ENCODE assay signal across 16 cellular contexts in the genomic region with DNA sequence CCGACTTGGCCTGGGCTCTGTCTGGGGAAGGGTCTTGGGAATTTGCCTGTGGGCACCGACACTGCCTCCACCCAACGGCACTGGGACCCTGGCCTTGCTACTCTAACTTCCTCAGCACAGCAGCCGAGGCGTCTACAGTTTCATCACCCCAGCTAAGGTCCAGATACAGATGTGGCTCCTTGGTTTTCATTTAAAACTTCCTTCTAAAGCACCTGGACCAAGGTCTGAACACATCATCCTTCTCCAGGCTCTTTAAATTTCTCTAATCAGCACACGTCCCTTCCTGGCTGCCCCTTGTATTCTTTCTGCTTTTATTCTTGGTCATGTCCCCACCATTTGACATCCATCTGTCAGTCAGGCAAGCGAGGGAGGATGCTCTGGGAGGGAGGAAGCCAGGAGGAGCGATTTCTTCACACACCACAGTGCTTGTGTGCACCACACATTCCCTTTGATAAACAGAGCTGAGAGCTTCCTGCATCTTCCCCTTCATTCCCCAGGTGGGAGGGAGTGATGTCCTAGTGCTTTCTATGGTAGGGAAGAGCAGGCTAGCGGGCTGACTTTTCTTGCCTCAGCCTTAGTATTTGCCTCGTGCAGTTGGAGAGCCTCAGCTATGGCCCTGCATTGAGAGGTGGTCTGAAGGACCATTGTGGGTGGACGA. TPM values are rescaled to one million over a fixed set of nuclear protein-coding genes. Genes with fewer than 3 reads are reported as not detected.
DNase-seq lines count a peak whose midpoint lies in the region; ATAC-seq lines count a peak whose summit lies in the region.
"Had no signal": no experiment of that assay in that cellular context is flagged by ENCODE, and none has a peak within 500 bp of the region (broad histone marks: within the 10 kb centered on the region; RNA-seq: fewer than 3 reads in every experiment).

No MANE protein-coding gene starts in this region.

- no peak overlapping the region for H3K4me3 ChIP-seq in urinary bladder (ENCODE audit: low read depth, low read length)
- H3K4me3 ChIP-seq: BLaER1, body of pancreas, MG63, testis had no signal

- POLR2A ChIA-PET in activated naive CD8-positive, alpha-beta T cell treated with anti-CD3 and anti-CD28 coated beads, Interleukin-2, amount 10 ng/mL, durations not matched to agents 7 days and 5 days (lab: Charles Lee): interaction anchor here (0.6 to 10.1 kb wide), 11 partner anchors 9 to 949 kb away, joined by 3 to 123 read pairs (median 3); a partner anchor contains a TSS

- in situ Hi-C loops in ACHN (cut with HindIII; ENCODE audit: low pct_ligation_motif_present, low pct_unique_long_range_greater_than_20kb, low sequenced_read_pairs): no loop called here

- H3K4me3 Mint-ChIP-seq in activated naive CD8-positive, alpha-beta T cell treated with anti-CD3 and anti-CD28 coated beads, Interleukin-2, amount 10 ng/mL, durations not matched to agents 7 days and 5 days: peak overlapping the region; percentile 79
- peak overlapping the region in 7 of 8 donors; percentile 45 to 98 (median 64) for H3K4me3 Mint-ChIP-seq in naive B cell

- ATAC-seq in left cardiac atrium (no peak), naive B cell (ENCODE audit: low read depth in 2 of 2) (no peak), GM19463 (IDR thresholded peaks at IDR 0.05; ENCODE audit: unreplicated experiment) (no peak)
- ATAC-seq in activated naive CD8-positive, alpha-beta T cell treated with anti-CD3 and anti-CD28 coated beads, Interleukin-2, amount 10 ng/mL, durations not matched to agents 7 days and 5 days (ENCODE audit: low read depth): no peak
- ATAC-seq: body of pancreas had no signal

- H3K36me3 Mint-ChIP-seq in activated naive CD8-positive, alpha-beta T cell treated with anti-CD3 and anti-CD28 coated beads, Interleukin-2, amount 10 ng/mL, durations not matched to agents 7 days and 5 days: peaks cover 55% of the 10 kb centered on the region
- H3K36me3 Mint-ChIP-seq in naive B cell: peaks cover 36 to 40% of the 10 kb centered on the region in 2 donors

- H3K27ac Mint-ChIP-seq in activated naive CD8-positive, alpha-beta T cell treated with anti-CD3 and anti-CD28 coated beads, Interleukin-2, amount 10 ng/mL, durations not matched to agents 7 days and 5 days: peak overlapping the region; percentile 92
- H3K27ac Mint-ChIP-seq in naive B cell: peak overlapping the region; percentile 35 to 90 (median 80)

- no peaks in the 10 kb centered on the region for H3K36me3 ChIP-seq in urinary bladder (ENCODE audit: insufficient read depth)

- H3K4me1 Mint-ChIP-seq in activated naive CD8-positive, alpha-beta T cell treated with anti-CD3 and anti-CD28 coated beads, Interleukin-2, amount 10 ng/mL, durations not matched to agents 7 days and 5 days: peaks cover 75% of the 10 kb centered on the region
- peaks cover 70 to 94% (median 86%) of the 10 kb centered on the region in 3 donors for H3K4me1 Mint-ChIP-seq in naive B cell

- H3K9me3 Mint-ChIP-seq in activated naive CD8-positive, alpha-beta T cell treated with anti-CD3 and anti-CD28 coated beads, Interleukin-2, amount 10 ng/mL, durations not matched to agents 7 days and 5 days: no peaks in the 10 kb centered on the region
- peaks cover 0 to 5% (median 0%) of the 10 kb centered on the region in 7 donors for H3K9me3 Mint-ChIP-seq in naive B cell

- peak overlapping the region; percentile 34 for H3K27ac ChIP-seq in urinary bladder (ENCODE audit: low read depth)
- H3K27ac ChIP-seq: body of pancreas, epithelial cell of prostate, RWPE1 had no signal

- 82% methylated on average over 11 of the region's 11 CpGs for WGBS in urinary bladder

- intact Hi-C loops in cardiac septum (cut with DNase I): no loop called here
- intact Hi-C loops in left cardiac atrium (cut with DNase I): loop anchor here (5.0 to 10.0 kb wide), 3 partner anchors 107 to 209 kb away; a partner anchor contains a TSS

- peak; percentile 66 for DNase-seq in cardiac septum (ENCODE audit: low spot score)
- no peak for DNase-seq in left cardiac atrium
- no peak for DNase-seq in activated naive CD8-positive, alpha-beta T cell treated with anti-CD3 and anti-CD28 coated beads, Interleukin-2, amount 10 ng/mL, durations not matched to agents 7 days and 5 days
- no peak for DNase-seq in naive B cell
- no peak for DNase-seq in ACHN
- DNase-seq in T1000 (lab: John Stamatoyannopoulos, UW): no peak
- DNase-seq: body of pancreas, GDM1, MG63, nucleus accumbens, testis had no signal

- no peaks in the 10 kb centered on the region for H3K27me3 Mint-ChIP-seq in activated naive CD8-positive, alpha-beta T cell treated with anti-CD3 and anti-CD28 coated beads, Interleukin-2, amount 10 ng/mL, durations not matched to agents 7 days and 5 days
- no peaks in the 10 kb centered on the region for H3K27me3 Mint-ChIP-seq in naive B cell

- peaks cover 1% of the 10 kb centered on the region for H3K4me1 ChIP-seq in urinary bladder (ENCODE audit: insufficient read depth)

RNA-seq across cellular contexts. Expression of a gene that starts 6.9 kb away (rescaled TPM):
- total RNA-seq in cardiac septum (208 TPM), left cardiac atrium (10 to 100 TPM; 14.6 to 19.1 TPM), urinary bladder (48.9 TPM)
- 100 to 1,000 TPM; 169 to 186 TPM for total RNA-seq in activated naive CD8-positive, alpha-beta T cell treated with anti-CD3 and anti-CD28 coated beads, Interleukin-2, amount 10 ng/mL, durations not matched to agents 7 days and 5 days
- polyA plus RNA-seq in naive B cell (ENCODE audit: low read depth in 6 of 6) (100 to 1,000 TPM; 191 to 297 (median 221) TPM), urinary bladder (39.4 TPM)
